Comparison of ENCODE assay signal across 11 cellular contexts in the genomic region with DNA sequence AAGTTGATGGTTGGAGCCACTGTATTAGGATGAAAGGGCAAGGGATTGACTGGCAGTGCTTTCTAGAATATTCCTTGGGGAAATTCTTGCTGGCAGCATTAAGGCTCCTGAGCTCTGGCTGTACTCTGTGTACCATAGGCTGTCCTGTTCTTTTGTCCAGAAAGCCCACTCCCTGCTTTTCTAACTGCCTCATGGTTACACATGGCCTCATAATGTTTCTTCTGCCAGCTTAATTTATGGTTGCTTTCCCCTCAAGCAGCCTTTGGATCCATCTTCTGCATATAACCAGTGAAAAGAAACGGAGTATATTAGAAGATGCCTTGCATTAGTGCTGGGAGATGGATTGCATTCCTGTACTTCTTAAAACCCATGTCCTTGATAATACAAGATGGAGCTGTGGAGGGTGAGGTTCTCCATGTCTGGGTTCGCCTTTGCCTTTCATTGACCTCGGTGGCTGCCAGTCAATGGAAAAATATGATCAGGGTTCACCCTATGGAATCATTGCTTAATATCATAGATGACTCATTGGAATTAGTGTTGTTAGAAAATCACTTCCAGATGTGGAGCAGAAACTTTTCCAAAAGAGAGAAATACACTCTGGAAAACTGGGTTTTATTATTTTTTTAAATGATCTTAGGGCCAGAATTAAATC. TPM values are rescaled to one million over a fixed set of nuclear protein-coding genes. Genes with fewer than 3 reads are reported as not detected.
DNase-seq lines count a peak whose midpoint lies in the region; ATAC-seq, FAIRE-seq and TF ChIP-seq lines count a peak whose summit lies in the region.
"Had no signal": no experiment of that assay in that cellular context is flagged by ENCODE, and none has a peak within 500 bp of the region (broad histone marks: within the 10 kb centered on the region; RNA-seq: fewer than 3 reads in every experiment).

No MANE protein-coding gene starts in this region.

- no peaks in the 10 kb centered on the region for H3K27me3 ChIP-seq in brain microvascular endothelial cell (replicated peaks)
- no peaks in the 10 kb centered on the region for H3K27me3 ChIP-seq in left lung
- H3K27me3 ChIP-seq in upper lobe of right lung: no peaks in the 10 kb centered on the region
- no peaks in the 10 kb centered on the region for H3K27me3 ChIP-seq in effector memory CD4-positive, alpha-beta T cell (replicated peaks; ENCODE audit: control insufficient read depth, insufficient read depth, low read length, poor library complexity, severe bottlenecking)
- H3K27me3 ChIP-seq: tibial nerve had no signal

- DNase-seq in activated T-cell treated with anti-CD3 and anti-CD28 coated beads, Interleukin-2, amount 50 U/mL, for 24 hours: no peak
- no peak for DNase-seq in activated T-cell treated with anti-CD3 and anti-CD28 coated beads, Interleukin-2, amount 50 U/mL, for 48 hours
- DNase-seq in brain microvascular endothelial cell: peak; percentile 51
- no peak for DNase-seq in left lung
- DNase-seq in upper lobe of right lung: no peak
- no peak for DNase-seq in effector memory CD4-positive, alpha-beta T cell
- no peak for DNase-seq in urothelium cell line (ENCODE audit: low spot score)
- no peak for DNase-seq in NCI-H1417 treated with DMSO at 0.1 percent for 48 hours (lab: John Stamatoyannopoulos, UW)
- DNase-seq: left cardiac atrium, NCI-H1436 had no signal

- intact Hi-C loops in left lung (cut with DNase I) (no loop called here), upper lobe of right lung (cut with DNase I) (no loop called here)

- H3K4me1 Mint-ChIP-seq in activated T-cell treated with anti-CD3 and anti-CD28 coated beads, Interleukin-2, amount 50 U/mL, for 24 hours (ENCODE audit: low read depth): peaks cover 71% of the 10 kb centered on the region

- H3K4me3 ChIP-seq in brain microvascular endothelial cell (ENCODE audit: low read depth, low read length) (no peak overlapping the region), left lung (no peak overlapping the region), upper lobe of right lung (no peak overlapping the region)
- H3K4me3 ChIP-seq in effector memory CD4-positive, alpha-beta T cell (ENCODE audit: insufficient read depth, low read depth, low read length, poor library complexity, severe bottlenecking): no peak overlapping the region
- H3K4me3 ChIP-seq: tibial nerve had no signal

- ATAC-seq in left lung (peak; percentile 8), upper lobe of right lung (no peak)

- in situ Hi-C loops in brain microvascular endothelial cell (cut with HindIII; ENCODE audit: low pct_ligation_motif_present, low sequenced_read_pairs): no loop called here

- no peak for FAIRE-seq in urothelium cell line (lab: Jason Lieb, UNC)

- TF ChIP-seq CTCF in brain microvascular endothelial cell (IDR thresholded peaks at IDR 0.05; ENCODE audit: low read depth, low read length, missing control alignments) (no peak), left lung (IDR thresholded peaks at IDR 0.05) (no peak), upper lobe of right lung (IDR thresholded peaks at IDR 0.05) (no peak)

- H3K27ac ChIP-seq in brain microvascular endothelial cell (peak overlapping the region; percentile 78), left lung (peak overlapping the region; percentile 8 to 28), upper lobe of right lung (peak overlapping the region; percentile 11)
- no peak overlapping the region for H3K27ac ChIP-seq in effector memory CD4-positive, alpha-beta T cell (ENCODE audit: insufficient read depth, low read length, poor library complexity, severe bottlenecking)

- no peaks in the 10 kb centered on the region for H3K36me3 ChIP-seq in brain microvascular endothelial cell (replicated peaks)
- no peaks in the 10 kb centered on the region for H3K36me3 ChIP-seq in left lung
- H3K36me3 ChIP-seq in upper lobe of right lung: no peaks in the 10 kb centered on the region
- H3K36me3 ChIP-seq in effector memory CD4-positive, alpha-beta T cell (ENCODE audit: control insufficient read depth, insufficient read depth, low read length): no peaks in the 10 kb centered on the region
- H3K36me3 ChIP-seq: tibial nerve had no signal

- H3K9me3 ChIP-seq in left lung (no peaks in the 10 kb centered on the region), upper lobe of right lung (no peaks in the 10 kb centered on the region)
- H3K9me3 ChIP-seq in effector memory CD4-positive, alpha-beta T cell (ENCODE audit: control insufficient read depth, low read length): no peaks in the 10 kb centered on the region
- H3K9me3 ChIP-seq: tibial nerve had no signal

- H3K4me3 Mint-ChIP-seq in activated T-cell treated with anti-CD3 and anti-CD28 coated beads, Interleukin-2, amount 50 U/mL, for 24 hours: no peak overlapping the region

- H3K4me1 ChIP-seq in left lung (peaks cover 0 to 43% of the 10 kb centered on the region in 2 donors), upper lobe of right lung (peaks cover 4% of the 10 kb centered on the region)
- H3K4me1 ChIP-seq in effector memory CD4-positive, alpha-beta T cell (ENCODE audit: control insufficient read depth, insufficient read depth, low read length, poor library complexity, severe bottlenecking): peaks cover 20% of the 10 kb centered on the region

- H3K9me3 Mint-ChIP-seq in activated T-cell treated with anti-CD3 and anti-CD28 coated beads, Interleukin-2, amount 50 U/mL, for 24 hours: no peaks in the 10 kb centered on the region

- peaks cover 7% of the 10 kb centered on the region for H3K36me3 Mint-ChIP-seq in activated T-cell treated with anti-CD3 and anti-CD28 coated beads, Interleukin-2, amount 50 U/mL, for 24 hours (ENCODE audit: low read depth)

- H3K27ac Mint-ChIP-seq in activated T-cell treated with anti-CD3 and anti-CD28 coated beads, Interleukin-2, amount 50 U/mL, for 24 hours: peak overlapping the region; percentile 82

- no peaks in the 10 kb centered on the region for H3K27me3 Mint-ChIP-seq in activated T-cell treated with anti-CD3 and anti-CD28 coated beads, Interleukin-2, amount 50 U/mL, for 24 hours

RNA-seq across cellular contexts. Expression of a gene that starts 24.7 kb away (rescaled TPM):
- 10 to 100 TPM; 35.5 to 36.8 TPM for total RNA-seq in left lung
- 55.0 TPM for total RNA-seq in upper lobe of right lung
